ENCODE assay signal across 8 cellular contexts in genomic region chr20:53609501-53610445, GRCh38. TPM values are rescaled to one million over a fixed set of nuclear protein-coding genes. Genes with fewer than 3 reads are reported as not detected.
A peak's percentile ranks its signal among the peaks of the same experiment; 100 is the strongest.
DNase-seq lines count a peak whose midpoint lies in the region; ATAC-seq, FAIRE-seq and TF ChIP-seq lines count a peak whose summit lies in the region.

No MANE protein-coding gene starts in this region.

- WGBS in small intestine, 3 donors = 48 to 76% (median 58%) methylated on average over 15 of the region's 15 CpGs

- CTCF ChIA-PET in activated CD8-positive, alpha-beta memory T cell treated with anti-CD3 and anti-CD28 coated beads, Interleukin-2, amount 10 ng/mL, durations not matched to agents 7 days and 5 days (lab: Charles Lee) = interaction anchor here (0.7 to 5.6 kb wide), 14 partner anchors 8 to 330 kb away, joined by 3 to 51 read pairs (median 5); partner anchors contain the start of gene ZNF217

- TF ChIP-seq CTCF in fibroblast of villous mesenchyme (IDR thresholded peaks at IDR 0.05; ENCODE audit: insufficient read depth, low read depth, low read length) = no peak
- no peak for TF ChIP-seq CTCF in omental fat pad (IDR thresholded peaks at IDR 0.05)
- no peak for TF ChIP-seq CTCF in GM20000 (IDR thresholded peaks at IDR 0.05; ENCODE audit: extremely low read depth, missing control alignments)

- H3K4me3 ChIP-seq in BLaER1 (peak overlapping the region; percentile 60), fibroblast of villous mesenchyme (ENCODE audit: low read depth, low read length) (peak overlapping the region; percentile 17), small intestine (ENCODE audit: low read depth in 1 of 2, low read length in 2 of 2) (no peak overlapping the region)

- H3K36me3 Mint-ChIP-seq in activated CD8-positive, alpha-beta memory T cell treated with anti-CD3 and anti-CD28 coated beads, Interleukin-2, amount 10 ng/mL, durations not matched to agents 7 days and 5 days = peaks cover 14% of the 10 kb centered on the region

- H3K4me1 ChIP-seq in BLaER1 = peaks cover 38% of the 10 kb centered on the region
- H3K4me1 ChIP-seq in small intestine (ENCODE audit: control insufficient read depth in 2 of 2, insufficient read depth in 1 of 2, low read depth in 1 of 2, low read length in 1 of 2) = peaks cover 4% of the 10 kb centered on the region in 2 donors

- peak overlapping the region; percentile 76 for H3K9ac ChIP-seq in BLaER1

- FAIRE-seq in small intestine (lab: Jason Lieb, UNC) = no peak

- H4K20me1 ChIP-seq in BLaER1 = no peaks in the 10 kb centered on the region

- no peaks in the 10 kb centered on the region for H3K9me3 Mint-ChIP-seq in activated CD8-positive, alpha-beta memory T cell treated with anti-CD3 and anti-CD28 coated beads, Interleukin-2, amount 10 ng/mL, durations not matched to agents 7 days and 5 days (ENCODE audit: low read depth)

- H3K36me3 ChIP-seq in BLaER1 (no peaks in the 10 kb centered on the region), small intestine (ENCODE audit: control insufficient read depth in 2 of 2, insufficient read depth in 2 of 2, low read length in 2 of 2) (no peaks in the 10 kb centered on the region)

- H3K27ac Mint-ChIP-seq in activated CD8-positive, alpha-beta memory T cell treated with anti-CD3 and anti-CD28 coated beads, Interleukin-2, amount 10 ng/mL, durations not matched to agents 7 days and 5 days = peak overlapping the region; percentile 97

- H3K27me3 Mint-ChIP-seq in activated CD8-positive, alpha-beta memory T cell treated with anti-CD3 and anti-CD28 coated beads, Interleukin-2, amount 10 ng/mL, durations not matched to agents 7 days and 5 days = no peaks in the 10 kb centered on the region

- DNase-seq in HCEC 1CT (peak; percentile 81), NCI-H510A treated with DMSO at 0.1 percent for 48 hours (lab: John Stamatoyannopoulos, UW) (peak; percentile 94), fibroblast of villous mesenchyme (ENCODE audit: low read depth) (peak; percentile 77), small intestine (peak; percentile 35), omental fat pad (ENCODE audit: low spot score) (no peak), GM20000 (ENCODE audit: low spot score) (no peak)
- DNase-seq in activated CD8-positive, alpha-beta memory T cell treated with anti-CD3 and anti-CD28 coated beads, Interleukin-2, amount 10 ng/mL, durations not matched to agents 7 days and 5 days = peak; percentile 89

- H3K27ac ChIP-seq in BLaER1 (peak overlapping the region; percentile 90), small intestine (ENCODE audit: low read depth in 1 of 2, low read length in 1 of 2) (peak overlapping the region; percentile 22 to 87)

- peaks cover 32% of the 10 kb centered on the region for H3K4me1 Mint-ChIP-seq in activated CD8-positive, alpha-beta memory T cell treated with anti-CD3 and anti-CD28 coated beads, Interleukin-2, amount 10 ng/mL, durations not matched to agents 7 days and 5 days

- peak overlapping the region; percentile 83 for H3K4me3 Mint-ChIP-seq in activated CD8-positive, alpha-beta memory T cell treated with anti-CD3 and anti-CD28 coated beads, Interleukin-2, amount 10 ng/mL, durations not matched to agents 7 days and 5 days

- peaks cover 10% of the 10 kb centered on the region; the same call in 1 of the 2 replicates for H3K9me3 ChIP-seq in BLaER1
- H3K9me3 ChIP-seq in small intestine (ENCODE audit: control insufficient read depth, low read depth) = no peaks in the 10 kb centered on the region

- peak overlapping the region; percentile 74 for H3K4me2 ChIP-seq in BLaER1

- ATAC-seq in activated CD8-positive, alpha-beta memory T cell treated with anti-CD3 and anti-CD28 coated beads, Interleukin-2, amount 10 ng/mL, durations not matched to agents 7 days and 5 days = peak; percentile 85
- no peak for ATAC-seq in omental fat pad (ENCODE audit: low FRiP score)

- H3K27me3 ChIP-seq in BLaER1 = no peaks in the 10 kb centered on the region
- H3K27me3 ChIP-seq in small intestine (ENCODE audit: control insufficient read depth in 2 of 2, insufficient read depth in 2 of 2, low read length in 2 of 2) = no peaks in the 10 kb centered on the region

RNA-seq across cellular contexts. Expression of gene ZNF217, which starts 16.1 kb away (rescaled TPM):
- total RNA-seq in activated CD8-positive, alpha-beta memory T cell treated with anti-CD3 and anti-CD28 coated beads, Interleukin-2, amount 10 ng/mL, durations not matched to agents 7 days and 5 days = 10 to 100 TPM; 80.2 to 81.9 TPM
- total RNA-seq in fibroblast of villous mesenchyme (20.3 and 22.9 TPM in 2 replicates), omental fat pad (10 to 100 TPM; 24.9 to 48.8 (median 36.8) TPM)
- 10 to 100 TPM in 1 of 3 donors, 1 to 10 TPM in 2; 4.1 to 12.0 (median 5.4) TPM for polyA plus RNA-seq in small intestine

Comparison
In these comparisons a context has a peak if more than half of its experiments do, and no peak if none do; other contexts are left out.
1. H3K4me3 ChIP-seq: peak in BLaER1 (single experiment) and fibroblast of villous mesenchyme (single experiment); none in small intestine (0 of 2).
2. DNase-seq: peak in HCEC 1CT (single experiment), NCI-H510A treated with DMSO at 0.1 percent for 48 hours (single experiment), activated CD8-positive, alpha-beta memory T cell treated with anti-CD3 and anti-CD28 coated beads, Interleukin-2, amount 10 ng/mL, durations not matched to agents 7 days and 5 days (single experiment), fibroblast of villous mesenchyme (single experiment) and small intestine (single experiment); none in omental fat pad (single experiment) and GM20000 (single experiment).